8 cellular contexts compared by ENCODE assay signal in the genomic region with DNA sequence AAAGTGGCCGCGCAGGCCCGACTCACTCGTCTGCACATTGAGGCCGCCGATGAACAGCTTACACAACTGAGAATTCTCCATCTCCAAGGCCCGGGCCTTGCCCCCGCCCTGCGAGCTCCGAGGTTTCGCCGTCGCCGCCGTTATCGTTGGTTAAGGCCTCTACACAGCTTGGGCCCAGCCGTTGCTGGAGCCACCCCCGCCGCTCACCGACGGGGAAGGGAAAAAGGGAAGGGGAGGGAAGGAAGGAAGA. TPM values are rescaled to one million over a fixed set of nuclear protein-coding genes. Genes with fewer than 3 reads are reported as not detected.
DNase-seq lines count a peak whose midpoint lies in the region; ATAC-seq, FAIRE-seq and TF ChIP-seq lines count a peak whose summit lies in the region.

No MANE protein-coding gene starts in this region.

- H3K9ac ChIP-seq in Loucy (ENCODE audit: low read depth, low read length, poor library complexity, severe bottlenecking), result peak overlapping the region; percentile 100

- no TSS peak for BruUV-seq in Calu3 (replicated peaks; lab: Mats Ljungman, UMichigan)

- TF ChIP-seq POLR2A in H54 (IDR thresholded peaks at IDR 0.05; ENCODE audit: low read depth, low read length), result no peak

- H3K9me3 ChIP-seq in Loucy (ENCODE audit: insufficient read depth, low read depth, low read length), result no peaks in the 10 kb centered on the region
- H3K9me3 ChIP-seq in effector memory CD4-positive, alpha-beta T cell (ENCODE audit: control insufficient read depth, low read length), result no peaks in the 10 kb centered on the region

- H3K27me3 ChIP-seq in Loucy (ENCODE audit: insufficient read depth, low read length, poor library complexity, severe bottlenecking), result peaks cover 11% of the 10 kb centered on the region
- no peaks in the 10 kb centered on the region for H3K27me3 ChIP-seq in effector memory CD4-positive, alpha-beta T cell (replicated peaks; ENCODE audit: control insufficient read depth, insufficient read depth, low read length, poor library complexity, severe bottlenecking)

- intact Hi-C loops in Calu3 (cut with micrococcal nuclease; ENCODE audit: unreplicated experiment), result no loop called here

- peaks cover 27% of the 10 kb centered on the region for H3K4me1 Mint-ChIP-seq in Calu3 (ENCODE audit: low read depth, unreplicated experiment)
- peaks cover 20% of the 10 kb centered on the region in 2 donors for H3K4me1 Mint-ChIP-seq in natural killer cell treated with Interleukin-12 subunit alpha and Interleukin-12 subunit beta and Interleukin-15 and Interleukin-18, amount 100 ng/mL, for 72 hours (ENCODE audit: low read depth in 2 of 2)

- H3K36me3 ChIP-seq in Loucy (ENCODE audit: insufficient read depth, low read length), result peaks cover 16% of the 10 kb centered on the region
- peaks cover 5% of the 10 kb centered on the region for H3K36me3 ChIP-seq in effector memory CD4-positive, alpha-beta T cell (ENCODE audit: control insufficient read depth, insufficient read depth, low read length)

- peak overlapping the region; percentile 100 for H3K27ac ChIP-seq in effector memory CD4-positive, alpha-beta T cell (ENCODE audit: insufficient read depth, low read length, poor library complexity, severe bottlenecking)

- CTCF ChIA-PET in Calu3 (lab: Charles Lee), result interaction anchor here (0.9 to 1.9 kb wide), 5 partner anchors 11 to 93 kb away, joined by 3 to 6 read pairs (median 5); no protein-coding TSS in a partner anchor

- H3K4me3 Mint-ChIP-seq in Calu3 (ENCODE audit: low read depth, unreplicated experiment), result peak overlapping the region; percentile 97
- H3K4me3 Mint-ChIP-seq in natural killer cell treated with Interleukin-12 subunit alpha and Interleukin-12 subunit beta and Interleukin-15 and Interleukin-18, amount 100 ng/mL, for 72 hours, result peak overlapping the region; percentile 89

- no peaks in the 10 kb centered on the region for H3K9me3 Mint-ChIP-seq in Calu3 (ENCODE audit: low read depth, unreplicated experiment)
- H3K9me3 Mint-ChIP-seq in natural killer cell treated with Interleukin-12 subunit alpha and Interleukin-12 subunit beta and Interleukin-15 and Interleukin-18, amount 100 ng/mL, for 72 hours, result no peaks in the 10 kb centered on the region

- peaks cover 53% of the 10 kb centered on the region for H3K79me2 ChIP-seq in Loucy (ENCODE audit: insufficient read depth, low read length)

- peak overlapping the region; percentile 100 for H3K27ac Mint-ChIP-seq in Calu3 (ENCODE audit: unreplicated experiment)
- H3K27ac Mint-ChIP-seq in natural killer cell treated with Interleukin-12 subunit alpha and Interleukin-12 subunit beta and Interleukin-15 and Interleukin-18, amount 100 ng/mL, for 72 hours, result peak overlapping the region; percentile 100

- no peak for FAIRE-seq in H54 (lab: Jason Lieb, UNC)

- H3K4me3 ChIP-seq in Loucy (ENCODE audit: low read length, poor library complexity, severe bottlenecking), result peak overlapping the region; percentile 99
- peak overlapping the region; percentile 91 for H3K4me3 ChIP-seq in effector memory CD4-positive, alpha-beta T cell (ENCODE audit: insufficient read depth, low read depth, low read length, poor library complexity, severe bottlenecking)

- no peak for DNase-seq in Calu3
- no peak for DNase-seq in effector memory CD4-positive, alpha-beta T cell
- no peak for DNase-seq in natural killer cell treated with Interleukin-12 subunit alpha and Interleukin-12 subunit beta and Interleukin-15 and Interleukin-18, amount 100 ng/mL, for 72 hours (ENCODE audit: low spot score)
- no peak for DNase-seq in NCI-H2107 (lab: John Stamatoyannopoulos, UW)
- DNase-seq in H54 (ENCODE audit: insufficient read length, low spot score), result no peak
- no peak for DNase-seq in GDM1 (lab: John Stamatoyannopoulos, UW)

- peaks cover 34% of the 10 kb centered on the region for H3K4me1 ChIP-seq in Loucy (ENCODE audit: insufficient read depth, low read length, poor library complexity, severe bottlenecking)
- peaks cover 16% of the 10 kb centered on the region for H3K4me1 ChIP-seq in effector memory CD4-positive, alpha-beta T cell (ENCODE audit: control insufficient read depth, insufficient read depth, low read length, poor library complexity, severe bottlenecking)

- peak overlapping the region; percentile 88 for H3K4me2 ChIP-seq in Loucy (ENCODE audit: low read depth, low read length, poor library complexity, severe bottlenecking)

- H2AFZ ChIP-seq in Loucy (ENCODE audit: low read length), result no peak overlapping the region

- TF ChIP-seq CTCF in Calu3 (IDR thresholded peaks at IDR 0.05; ENCODE audit: unreplicated experiment) (no peak), Loucy (conservative IDR thresholded peaks at IDR 0.05; ENCODE audit: low read length) (no peak)

- H3K27me3 Mint-ChIP-seq in Calu3 (ENCODE audit: unreplicated experiment), result no peaks in the 10 kb centered on the region
- H3K27me3 Mint-ChIP-seq in natural killer cell treated with Interleukin-12 subunit alpha and Interleukin-12 subunit beta and Interleukin-15 and Interleukin-18, amount 100 ng/mL, for 72 hours, result no peaks in the 10 kb centered on the region

- peaks cover 63% of the 10 kb centered on the region for H3K36me3 Mint-ChIP-seq in Calu3 (ENCODE audit: insufficient read depth, unreplicated experiment)
- H3K36me3 Mint-ChIP-seq in natural killer cell treated with Interleukin-12 subunit alpha and Interleukin-12 subunit beta and Interleukin-15 and Interleukin-18, amount 100 ng/mL, for 72 hours, result peaks cover 22% of the 10 kb centered on the region

- peaks cover 51% of the 10 kb centered on the region for H4K20me1 ChIP-seq in Loucy (ENCODE audit: insufficient read depth, low read length, poor library complexity, severe bottlenecking)

- no peaks in the 10 kb centered on the region for H3F3A ChIP-seq in Loucy (ENCODE audit: low read depth)

- no peaks in the 10 kb centered on the region for H3K9me2 ChIP-seq in Loucy (replicated peaks; ENCODE audit: low read depth, low read length)

- peak; percentile 24 for ATAC-seq in GM21717 (IDR thresholded peaks at IDR 0.05; ENCODE audit: unreplicated experiment)
- peak; percentile 4 to 30 for ATAC-seq in natural killer cell treated with Interleukin-12 subunit alpha and Interleukin-12 subunit beta and Interleukin-15 and Interleukin-18, amount 100 ng/mL, for 72 hours

RNA-seq across cellular contexts. Expression of a gene that starts 0.3 kb away (rescaled TPM):
- 40.5 and 42.3 TPM in 2 replicates for total RNA-seq in Calu3 (2022)
- 10 to 100 TPM; 28.7 to 31.2 TPM for total RNA-seq in natural killer cell treated with Interleukin-12 subunit alpha and Interleukin-12 subunit beta and Interleukin-15 and Interleukin-18, amount 100 ng/mL, for 72 hours

RNA-seq across cellular contexts. Expression of a gene that starts 18.0 kb away (rescaled TPM):
- 16.9 and 18.2 TPM in 2 replicates for total RNA-seq in Calu3 (2022)
- 1 to 10 TPM; 1.4 to 3.0 TPM for total RNA-seq in natural killer cell treated with Interleukin-12 subunit alpha and Interleukin-12 subunit beta and Interleukin-15 and Interleukin-18, amount 100 ng/mL, for 72 hours
